In genomic region chr15:31870336-31871158, GRCh38 we compare ENCODE assay signal across 8 cellular contexts. TPM values are rescaled to one million over a fixed set of nuclear protein-coding genes. Genes with fewer than 3 reads are reported as not detected.
A peak's percentile ranks its signal among the peaks of the same experiment; 100 is the strongest.
DNase-seq lines count a peak whose midpoint lies in the region; ATAC-seq and TF ChIP-seq lines count a peak whose summit lies in the region.

TSS of gene OTUD7A (minus strand) at chr15:31870673.

- 0 to 1% methylated on average over 43 to 120 of the region's 120 CpGs for WGBS in endodermal cell (ENCODE audit: insufficient coverage in 1 of 2, insufficient read length in 1 of 2), 2 experiments

- H3K9me3 ChIP-seq in CD4-positive, alpha-beta T cell (ENCODE audit: control insufficient read depth, low read length), result no peaks in the 10 kb centered on the region
- H3K9me3 ChIP-seq in endodermal cell (ENCODE audit: control insufficient read depth, low read length), result no peaks in the 10 kb centered on the region

- CTCF ChIA-PET in CD4-positive, alpha-beta T cell (lab: Charles Lee), result no interaction called here

- ATAC-seq in CD4-positive, alpha-beta T cell (ENCODE audit: poor library complexity), result peak; percentile 83
- peak; percentile 89 for ATAC-seq in GM19467 (IDR thresholded peaks at IDR 0.05; ENCODE audit: unreplicated experiment)

- peaks cover 6% of the 10 kb centered on the region for H3K36me3 Mint-ChIP-seq in CD4-positive, alpha-beta T cell (ENCODE audit: low read depth)
- no peaks in the 10 kb centered on the region for H3K36me3 Mint-ChIP-seq in endodermal cell (ENCODE audit: low read depth)
- no peaks in the 10 kb centered on the region for H3K36me3 Mint-ChIP-seq in mesothelial cell of epicardium

- H3K4me3 Mint-ChIP-seq in CD4-positive, alpha-beta T cell, result peak within 1 kb of the TSS; percentile 87
- peak within 1 kb of the TSS; percentile 70 for H3K4me3 Mint-ChIP-seq in endodermal cell
- H3K4me3 Mint-ChIP-seq in mesothelial cell of epicardium, result peak within 1 kb of the TSS; percentile 91

- no peak within 1 kb of the TSS for H3K27ac ChIP-seq in CD4-positive, alpha-beta T cell (ENCODE audit: low read depth, low read length)
- H3K27ac ChIP-seq in endodermal cell (ENCODE audit: low read depth, low read length), result no peak within 1 kb of the TSS

- peak within 1 kb of the TSS; percentile 78 for H3K4me3 ChIP-seq in endodermal cell (ENCODE audit: low read length)

- no peaks in the 10 kb centered on the region for H3K36me3 ChIP-seq in endodermal cell (ENCODE audit: control insufficient read depth, insufficient read depth, low read length)

- no peaks in the 10 kb centered on the region for H3K4me1 ChIP-seq in endodermal cell (ENCODE audit: control insufficient read depth, insufficient read depth, low read length)

- H3K9ac ChIP-seq in endodermal cell (ENCODE audit: extremely low read depth, low read length, poor library complexity, severe bottlenecking), result no peak within 1 kb of the TSS

- H3K27me3 ChIP-seq in CD4-positive, alpha-beta T cell (ENCODE audit: control insufficient read depth, insufficient read depth, low read length), result peaks cover 8% of the 10 kb centered on the region
- H3K27me3 ChIP-seq in endodermal cell (ENCODE audit: control insufficient read depth, insufficient read depth, low read length, poor library complexity, severe bottlenecking), result peaks cover 17% of the 10 kb centered on the region

- no peaks in the 10 kb centered on the region for H3K27me3 Mint-ChIP-seq in CD4-positive, alpha-beta T cell
- H3K27me3 Mint-ChIP-seq in endodermal cell (ENCODE audit: insufficient read depth) (peaks cover 23% of the 10 kb centered on the region), mesothelial cell of epicardium (ENCODE audit: low read depth) (peaks cover 54% of the 10 kb centered on the region)

- no peak for TF ChIP-seq CTCF in CD4-positive, alpha-beta T cell (IDR thresholded peaks at IDR 0.05)
- TF ChIP-seq CTCF in endodermal cell (conservative IDR thresholded peaks at IDR 0.05), result no peak
- TF ChIP-seq CTCF in mesothelial cell of epicardium (IDR thresholded peaks at IDR 0.05; ENCODE audit: unreplicated experiment), result no peak

- peak; percentile 69 to 88 (median 82) for DNase-seq in CD4-positive, alpha-beta T cell
- DNase-seq in HPDE6-E6E7 (ENCODE audit: extremely low spot score) (peak; percentile 39), NOMO-1 (lab: John Stamatoyannopoulos, UW; ENCODE audit: unreplicated experiment in 2 of 2) (peak; percentile 61 to 82), endodermal cell (peak; percentile 93), mesothelial cell of epicardium (ENCODE audit: low spot score in 2 of 2, unreplicated experiment in 2 of 2) (peak; percentile 81 to 91)
- DNase-seq in activated CD8-positive, alpha-beta memory T cell treated with anti-CD3 and anti-CD28 coated beads, Interleukin-2, amount 50 U/mL, for 1 hour (ENCODE audit: extremely low read depth), result peak; percentile 46
- peak; percentile 65 for DNase-seq in stimulated activated CD8-positive, alpha-beta memory T cell treated with anti-CD3 and anti-CD28 coated beads, Interleukin-15, amount 100 ng/mL, for 1 hour (ENCODE audit: low read depth)

- intact Hi-C loops in CD4-positive, alpha-beta T cell (cut with DNase I, micrococcal nuclease), result loop anchor here in 1 of 2 experiments (5.0 to 10.0 kb wide), 3 partner anchors 388 to 876 kb away; partner anchors contain the start of genes KLF13 and MTMR10

- peaks cover 23% of the 10 kb centered on the region for H3K4me1 Mint-ChIP-seq in CD4-positive, alpha-beta T cell (ENCODE audit: low read depth)
- H3K4me1 Mint-ChIP-seq in endodermal cell (peaks cover 1% of the 10 kb centered on the region), mesothelial cell of epicardium (peaks cover 8% of the 10 kb centered on the region)

- no peaks in the 10 kb centered on the region for H3K9me3 Mint-ChIP-seq in CD4-positive, alpha-beta T cell
- H3K9me3 Mint-ChIP-seq in endodermal cell (no peaks in the 10 kb centered on the region), mesothelial cell of epicardium (no peaks in the 10 kb centered on the region)

- H3K27ac Mint-ChIP-seq in CD4-positive, alpha-beta T cell, result peak within 1 kb of the TSS; percentile 77
- H3K27ac Mint-ChIP-seq in endodermal cell (peak within 1 kb of the TSS; percentile 85), mesothelial cell of epicardium (peak within 1 kb of the TSS; percentile 92)

- POLR2A ChIA-PET in CD4-positive, alpha-beta T cell (lab: Charles Lee), result no interaction called here

RNA-seq across cellular contexts. Expression of gene OTUD7A, which starts in this region (rescaled TPM):
- total RNA-seq in CD4-positive, alpha-beta T cell, result 1 to 10 TPM; 1.7 to 2.7 TPM
- 1 to 10 TPM; 2.6 to 3.1 TPM for total RNA-seq in endodermal cell
- 1.7 TPM for polyA plus RNA-seq in endodermal cell (2013, experiment 1 of 2)
- polyA plus RNA-seq in endodermal cell (2013, experiment 2 of 2), result 1.8 TPM
- total RNA-seq in mesothelial cell of epicardium, result 0.80 to 1.6 TPM (median 1.5 TPM) in 3 replicates

Comparison
In these comparisons a context has a peak if more than half of its experiments do, and no peak if none do; other contexts are left out.
1. DNase-seq: peak in every context shown above with its lines; median percentile 93 in endodermal cell; 86 in mesothelial cell of epicardium; 82 in CD4-positive, alpha-beta T cell; 72 in NOMO-1; 65 in stimulated activated CD8-positive, alpha-beta memory T cell treated with anti-CD3 and anti-CD28 coated beads, Interleukin-15, amount 100 ng/mL, for 1 hour; 46 in activated CD8-positive, alpha-beta memory T cell treated with anti-CD3 and anti-CD28 coated beads, Interleukin-2, amount 50 U/mL, for 1 hour; 39 in HPDE6-E6E7.